8 cellular contexts compared by ENCODE assay signal in the genomic region with DNA sequence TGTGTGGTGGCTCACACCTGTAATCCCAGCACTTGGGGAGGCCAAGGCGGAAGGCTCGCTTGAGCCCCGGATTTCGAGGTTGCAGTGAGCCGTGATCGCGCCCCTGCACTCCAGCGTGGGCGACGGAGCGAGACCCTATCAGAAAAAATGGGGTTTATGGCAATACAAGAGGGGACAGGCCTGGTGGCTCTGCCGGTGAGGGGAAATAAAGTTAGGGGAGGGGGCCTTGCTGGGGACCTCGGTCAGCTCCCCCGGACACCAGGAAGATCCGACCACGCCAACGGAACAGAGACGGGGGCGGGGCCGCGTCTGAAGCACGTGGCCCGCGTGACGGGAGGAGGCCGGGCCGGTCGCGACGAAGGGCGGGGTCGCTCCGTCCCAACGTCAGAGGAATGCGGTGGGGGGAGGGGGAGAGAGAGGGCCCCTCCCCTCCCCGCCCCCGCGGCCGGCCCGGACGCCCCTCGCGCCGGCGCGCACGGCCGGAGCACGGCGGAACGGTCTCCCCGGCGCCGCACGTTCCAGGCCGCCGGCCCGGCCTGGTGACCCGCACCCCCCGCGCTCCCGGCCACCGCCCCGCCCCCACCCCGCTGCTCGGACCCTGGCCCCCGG. TPM values are rescaled to one million over a fixed set of nuclear protein-coding genes. Genes with fewer than 3 reads are reported as not detected.
DNase-seq lines count a peak whose midpoint lies in the region; ATAC-seq and TF ChIP-seq lines count a peak whose summit lies in the region.

No MANE protein-coding gene starts in this region.

- intact Hi-C loops in CD4-positive, alpha-beta T cell (cut with DNase I, micrococcal nuclease) = loop anchor here (1.0 to 2.0 kb wide), 2 partner anchors 17 to 18 kb away; no protein-coding TSS in a partner anchor
- intact Hi-C loops in adrenal gland (cut with DNase I) = no loop called here
- intact Hi-C loops in left cardiac atrium (cut with DNase I) = no loop called here
- intact Hi-C loops in posterior vena cava (cut with DNase I) = loop anchor here (2.0 to 5.0 kb wide), 2 partner anchors 27 to 204 kb away; a partner anchor contains a TSS

- H3F3A ChIP-seq in GM23248 (ENCODE audit: insufficient read depth) = peaks cover 24% of the 10 kb centered on the region

- peak; percentile 78 to 88 (median 86) for DNase-seq in CD4-positive, alpha-beta T cell
- DNase-seq in GM23248 (peak; percentile 98), NCI-H1436 (lab: John Stamatoyannopoulos, UW) (peak; percentile 87), T follicular helper cell (ENCODE audit: low read depth) (peak; percentile 84), adrenal gland (peak; percentile 93 to 96 (median 96)), left cardiac atrium (peak; percentile 96), posterior vena cava (ENCODE audit: low spot score) (peak; percentile 98), type B pancreatic cell (ENCODE audit: extremely low spot score, unreplicated experiment) (peak; percentile 95)

- H3K4me3 Mint-ChIP-seq in CD4-positive, alpha-beta T cell = peak overlapping the region; percentile 98
- H3K4me3 Mint-ChIP-seq in type B pancreatic cell = peak overlapping the region; percentile 97

- CTCF ChIA-PET in CD4-positive, alpha-beta T cell (lab: Charles Lee) = interaction anchor here (1.4 to 3.2 kb wide), 3 partner anchors 18 to 82 kb away, joined by 5 to 11 read pairs (median 7); no protein-coding TSS in a partner anchor

- no peaks in the 10 kb centered on the region for H3K9me3 Mint-ChIP-seq in CD4-positive, alpha-beta T cell
- H3K9me3 Mint-ChIP-seq in type B pancreatic cell = no peaks in the 10 kb centered on the region

- peak; percentile 43 to 85 for TF ChIP-seq POLR2A in adrenal gland (IDR thresholded peaks at IDR 0.05)

- H4K20me1 ChIP-seq in GM23248 (ENCODE audit: insufficient read depth) = peaks cover 7% of the 10 kb centered on the region; the same call in 1 of the 2 replicates

- H3K9me3 ChIP-seq in CD4-positive, alpha-beta T cell (ENCODE audit: control insufficient read depth, low read length) = no peaks in the 10 kb centered on the region
- H3K9me3 ChIP-seq in GM23248 (ENCODE audit: low read depth) = no peaks in the 10 kb centered on the region
- no peaks in the 10 kb centered on the region for H3K9me3 ChIP-seq in adrenal gland (replicated peaks in 1 of 3)

- in situ Hi-C loops in GM23248 (cut with MboI) = no loop called here

- H3K27ac Mint-ChIP-seq in CD4-positive, alpha-beta T cell = peak overlapping the region; percentile 97
- peak overlapping the region; percentile 100 for H3K27ac Mint-ChIP-seq in type B pancreatic cell

- H3K79me2 ChIP-seq in GM23248 (ENCODE audit: insufficient read depth) = peaks cover 24% of the 10 kb centered on the region

- peak overlapping the region; percentile 96 for H3K9ac ChIP-seq in GM23248

- H3K4me3 ChIP-seq in GM23248 (peak overlapping the region; percentile 97), adrenal gland (peak overlapping the region; percentile 17 to 98 (median 67))

- H3K9me2 ChIP-seq in GM23248 (ENCODE audit: insufficient read depth) = no peaks in the 10 kb centered on the region

- no peaks in the 10 kb centered on the region for H3K27me3 ChIP-seq in CD4-positive, alpha-beta T cell (ENCODE audit: control insufficient read depth, insufficient read depth, low read length)
- no peaks in the 10 kb centered on the region for H3K27me3 ChIP-seq in GM23248 (replicated peaks; ENCODE audit: insufficient read depth)
- no peaks in the 10 kb centered on the region for H3K27me3 ChIP-seq in adrenal gland

- H3K36me3 ChIP-seq in GM23248 (ENCODE audit: low read depth) = peaks cover 6% of the 10 kb centered on the region
- peaks cover 0 to 7% of the 10 kb centered on the region in 2 donors for H3K36me3 ChIP-seq in adrenal gland (replicated peaks in 1 of 2)

- H3K4me2 ChIP-seq in GM23248 (ENCODE audit: unreplicated experiment) = peak overlapping the region; percentile 100

- H3K4me1 Mint-ChIP-seq in CD4-positive, alpha-beta T cell (ENCODE audit: low read depth) = peaks cover 52% of the 10 kb centered on the region
- peaks cover 18% of the 10 kb centered on the region for H3K4me1 Mint-ChIP-seq in type B pancreatic cell (ENCODE audit: unreplicated experiment)

- H3K4me1 ChIP-seq in GM23248 (ENCODE audit: insufficient read depth) (peaks cover 13% of the 10 kb centered on the region; the same call in 1 of the 2 replicates), adrenal gland (replicated peaks in 1 of 2) (peaks cover 24 to 35% of the 10 kb centered on the region in 2 donors)

- POLR2A ChIA-PET in CD4-positive, alpha-beta T cell (lab: Charles Lee) = interaction anchor here (0.6 to 9.1 kb wide), 14 partner anchors 10 to 584 kb away, joined by 3 to 170 read pairs (median 8); a partner anchor contains a TSS

- 1 to 2% methylated on average over 11 to 31 of the region's 67 CpGs for WGBS in GM23248 (ENCODE audit: low coverage in 1 of 2, low lambda C conversion rate in 2 of 2, missing lambda C conversion rate in 2 of 2), 2 experiments
- 0 to 2% (median 1%) methylated on average over 27 to 65 of the region's 67 CpGs for WGBS in adrenal gland, 4 donors

- H3K36me3 Mint-ChIP-seq in CD4-positive, alpha-beta T cell (ENCODE audit: low read depth) = peaks cover 54% of the 10 kb centered on the region
- peaks cover 16% of the 10 kb centered on the region for H3K36me3 Mint-ChIP-seq in type B pancreatic cell

- ATAC-seq in CD4-positive, alpha-beta T cell (ENCODE audit: poor library complexity) = no peak
- ATAC-seq in left cardiac atrium = peak; percentile 56 to 60

- no peak for TF ChIP-seq CTCF in CD4-positive, alpha-beta T cell (IDR thresholded peaks at IDR 0.05)
- TF ChIP-seq CTCF in adrenal gland (IDR thresholded peaks at IDR 0.05) (no peak), type B pancreatic cell (conservative IDR thresholded peaks at IDR 0.05) (no peak)

- peak overlapping the region; percentile 67 for H2AFZ ChIP-seq in GM23248

- H3K27me3 Mint-ChIP-seq in CD4-positive, alpha-beta T cell = no peaks in the 10 kb centered on the region
- no peaks in the 10 kb centered on the region for H3K27me3 Mint-ChIP-seq in type B pancreatic cell

- peak overlapping the region; percentile 92 for H3K27ac ChIP-seq in CD4-positive, alpha-beta T cell (ENCODE audit: low read depth, low read length)
- H3K27ac ChIP-seq in GM23248 = peak overlapping the region; percentile 97
- H3K27ac ChIP-seq in adrenal gland = peak overlapping the region; percentile 95 to 100 (median 98)

RNA-seq across cellular contexts. Expression of a gene that starts 1.9 kb away (rescaled TPM):
- 100 to 1,000 TPM; 535 to 565 TPM for total RNA-seq in CD4-positive, alpha-beta T cell
- 208 and 245 TPM in 2 replicates for total RNA-seq in GM23248 (2014; rRNA removed; shearing (Covaris generic))
- polyA plus RNA-seq in GM23248 (2016; fragmentation: Nextera tagmentation; extraction: Ambion mirVana) = 123 and 126 TPM in 2 replicates
- total RNA-seq in adrenal gland = 100 to 1,000 TPM; 133 to 295 (median 191) TPM
- polyA plus RNA-seq in adrenal gland = 100 to 1,000 TPM; 195 to 241 (median 220) TPM
- 100 to 1,000 TPM; 179 to 185 TPM for total RNA-seq in left cardiac atrium
- 100 to 1,000 TPM; 191 to 194 TPM for total RNA-seq in posterior vena cava
- total RNA-seq in type B pancreatic cell (ENCODE audit: low replicate concordance) = 338 and 451 TPM in 2 replicates

RNA-seq across cellular contexts. Expression of a gene that starts 20.1 kb away (rescaled TPM):
- total RNA-seq in CD4-positive, alpha-beta T cell = 10 to 100 TPM; 32.6 to 35.3 TPM
- 29.7 and 31.6 TPM in 2 replicates for total RNA-seq in GM23248 (2014; rRNA removed; shearing (Covaris generic))
- polyA plus RNA-seq in GM23248 (2016; fragmentation: Nextera tagmentation; extraction: Ambion mirVana) = 106 and 107 TPM in 2 replicates
- 100 to 1,000 TPM; 164 to 570 (median 444) TPM for total RNA-seq in adrenal gland
- polyA plus RNA-seq in adrenal gland = 100 to 1,000 TPM; 308 to 701 (median 481) TPM
- total RNA-seq in left cardiac atrium = 100 to 1,000 TPM; 449 to 630 TPM
- 100 to 1,000 TPM; 100 to 158 TPM for total RNA-seq in posterior vena cava
- 134 and 142 TPM in 2 replicates for total RNA-seq in type B pancreatic cell (ENCODE audit: low replicate concordance)

RNA-seq across cellular contexts. Expression of a gene that starts 26.3 kb away (rescaled TPM):
- 10 to 100 TPM; 19.5 to 21.3 TPM for total RNA-seq in CD4-positive, alpha-beta T cell
- total RNA-seq in GM23248 (2014; rRNA removed; shearing (Covaris generic)) = 1.0 and 5.8 TPM in 2 replicates
- polyA plus RNA-seq in GM23248 (2016; fragmentation: Nextera tagmentation; extraction: Ambion mirVana) (2.0 and 2.6 TPM in 2 replicates), adrenal gland (10 to 100 TPM in 1 of 3 donors, 1 to 10 TPM in 2; 5.6 to 24.1 (median 7.1) TPM)
- total RNA-seq in adrenal gland (10 to 100 TPM in 1 of 8 donors, 1 to 10 TPM in 6, under 1 TPM in 1; 0.54 to 11.4 (median 4.8) TPM), left cardiac atrium (1 to 10 TPM; 4.4 to 7.6 TPM), posterior vena cava (1 to 10 TPM; 5.8 to 6.1 TPM), type B pancreatic cell (ENCODE audit: low replicate concordance) (1.7 and 3.4 TPM in 2 replicates)

RNA-seq across cellular contexts. Expression of a gene that starts 39.0 kb away (rescaled TPM):
- total RNA-seq in CD4-positive, alpha-beta T cell = 1 to 10 TPM; 2.3 to 3.1 TPM
- total RNA-seq in GM23248 (2014; rRNA removed; shearing (Covaris generic)) = not detected in 2 replicates
- 0.19 TPM in 1 of 2 replicates, not detected in the other for polyA plus RNA-seq in GM23248 (2016; fragmentation: Nextera tagmentation; extraction: Ambion mirVana)
- 1 to 10 TPM in 2 of 8 donors, under 1 TPM in 1, not detected in 5; 0.30 to 3.1 (median 1.9) TPM for total RNA-seq in adrenal gland
- 1 to 10 TPM in 2 of 3 donors, under 1 TPM in 1; 0.64 to 4.5 (median 1.5) TPM for polyA plus RNA-seq in adrenal gland
- total RNA-seq in left cardiac atrium = 1 to 10 TPM in 1 of 2 donors, under 1 TPM in 1; 0.85 to 1.4 TPM
- total RNA-seq in posterior vena cava = under 1 TPM in 1 of 2 donors, not detected in 1; 0.86 TPM
- total RNA-seq in type B pancreatic cell (ENCODE audit: low replicate concordance) = 33.4 and 104 TPM in 2 replicates

RNA-seq across cellular contexts. Expression of a gene that starts 47.7 kb away (rescaled TPM):
- 10 to 100 TPM; 60.8 to 67.8 TPM for total RNA-seq in CD4-positive, alpha-beta T cell
- total RNA-seq in GM23248 (2014; rRNA removed; shearing (Covaris generic)) = 57.9 and 64.4 TPM in 2 replicates
- polyA plus RNA-seq in GM23248 (2016; fragmentation: Nextera tagmentation; extraction: Ambion mirVana) (41.3 and 44.7 TPM in 2 replicates), adrenal gland (10 to 100 TPM; 50.3 to 79.4 (median 51.1) TPM)
- total RNA-seq in adrenal gland (100 to 1,000 TPM in 4 of 8 donors, 10 to 100 TPM in 4; 57.0 to 145 (median 87.0) TPM), left cardiac atrium (10 to 100 TPM; 63.3 to 92.1 TPM), posterior vena cava (10 to 100 TPM; 41.7 to 48.1 TPM), type B pancreatic cell (ENCODE audit: low replicate concordance) (43.7 and 46.0 TPM in 2 replicates)

Comparison
In these comparisons a context has a peak if more than half of its experiments do, and no peak if none do; other contexts are left out.
1. intact Hi-C loops: an anchor here in CD4-positive, alpha-beta T cell (1.0 to 2.0 kb wide) and posterior vena cava (2.0 to 5.0 kb wide); none called in adrenal gland and left cardiac atrium.